1 cellular context compared by ENCODE assay signal in the genomic region with DNA sequence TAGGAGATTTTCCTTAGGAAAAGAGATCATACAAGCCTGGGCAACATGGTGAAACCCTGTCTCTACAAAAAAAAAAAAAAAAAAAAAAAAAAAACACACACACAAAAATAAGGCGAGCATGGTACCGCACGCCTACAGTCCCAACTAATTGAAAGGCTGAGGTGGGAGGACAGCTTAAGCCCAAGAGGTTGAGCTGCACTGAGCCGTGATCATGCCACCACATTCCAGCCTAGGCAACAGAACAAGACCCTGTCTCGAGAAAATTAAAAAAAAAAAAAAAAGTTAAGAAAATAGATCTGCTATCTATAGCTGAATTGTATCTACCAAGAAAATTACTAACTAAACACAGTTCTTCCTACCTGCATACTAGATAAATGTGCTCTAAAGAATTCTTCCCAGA.
TF ChIP-seq lines count a peak whose summit lies in the region.

No MANE protein-coding gene starts in this region.

TF ChIP-seq in GM12878, 131 proteins besides CTCF, POLR2A, EP300 and RAD21:
- TF ChIP-seq, protein P1, sequence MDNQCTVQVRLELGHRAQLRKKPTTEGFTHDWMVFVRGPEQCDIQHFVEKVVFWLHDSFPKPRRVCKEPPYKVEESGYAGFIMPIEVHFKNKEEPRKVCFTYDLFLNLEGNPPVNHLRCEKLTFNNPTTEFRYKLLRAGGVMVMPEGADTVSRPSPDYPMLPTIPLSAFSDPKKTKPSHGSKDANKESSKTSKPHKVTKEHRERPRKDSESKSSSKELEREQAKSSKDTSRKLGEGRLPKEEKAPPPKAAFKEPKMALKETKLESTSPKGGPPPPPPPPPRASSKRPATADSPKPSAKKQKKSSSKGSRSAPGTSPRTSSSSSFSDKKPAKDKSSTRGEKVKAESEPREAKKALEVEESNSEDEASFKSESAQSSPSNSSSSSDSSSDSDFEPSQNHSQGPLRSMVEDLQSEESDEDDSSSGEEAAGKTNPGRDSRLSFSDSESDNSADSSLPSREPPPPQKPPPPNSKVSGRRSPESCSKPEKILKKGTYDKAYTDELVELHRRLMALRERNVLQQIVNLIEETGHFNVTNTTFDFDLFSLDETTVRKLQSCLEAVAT (IDR thresholded peaks at IDR 0.05): peak; percentile 57
- no peak for TF ChIP-seq SP1 (IDR thresholded peaks at IDR 0.05; ENCODE audit: low read depth, low read length)
